Comparison of ENCODE assay signal across 22 cellular contexts in the genomic region with DNA sequence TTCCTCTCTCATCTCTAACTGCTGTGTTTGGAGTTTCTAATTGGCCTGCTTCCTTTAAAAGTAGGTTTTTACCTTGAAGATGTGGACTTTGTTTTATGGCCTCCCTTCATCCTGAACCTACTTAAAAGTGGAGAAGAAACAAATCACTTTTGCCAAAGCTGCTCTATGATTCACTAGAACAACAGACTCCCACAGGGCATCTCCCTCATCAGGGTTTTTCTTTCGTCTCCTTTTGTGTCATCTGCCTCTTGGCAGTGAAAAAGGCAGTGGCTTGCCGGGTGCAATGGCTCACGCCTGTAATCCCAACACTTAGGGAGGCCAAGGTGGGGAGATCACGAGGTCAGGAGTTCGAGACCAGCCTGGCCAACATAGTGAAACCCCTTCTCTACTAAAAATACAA.
"Had no signal": no experiment of that assay in that cellular context is flagged by ENCODE, and none has a peak within 500 bp of the region (broad histone marks: within the 10 kb centered on the region; RNA-seq: fewer than 3 reads in every experiment).

No MANE protein-coding gene starts in this region.

- H3K4me3 Mint-ChIP-seq: nephron had no signal

- H3K9me3 Mint-ChIP-seq: nephron had no signal

- H3K4me1 Mint-ChIP-seq: nephron had no signal

- H3K36me3 ChIP-seq: gastrocnemius medialis, heart right ventricle, left ventricle myocardium inferior, lower lobe of right lung, pancreas, right lobe of liver, stomach had no signal

- H3K9me3 ChIP-seq: gastrocnemius medialis, heart right ventricle, left ventricle myocardium inferior, lower lobe of right lung, pancreas, right lobe of liver, stomach had no signal

- H3K4me1 ChIP-seq: gastrocnemius medialis, left ventricle myocardium inferior, lower lobe of right lung, pancreas, right lobe of liver had no signal

- H3K27me3 ChIP-seq: gastrocnemius medialis, pancreas, right lobe of liver, stomach had no signal

- ATAC-seq: esophagus mucosa, gastrocnemius medialis, heart right ventricle, lower lobe of right lung, pancreas, right lobe of liver had no signal

- H3K4me3 ChIP-seq: gastrocnemius medialis, heart right ventricle, left ventricle myocardium inferior, lower lobe of right lung, pancreas, right lobe of liver, skin epidermis, stomach had no signal

- H3K27me3 Mint-ChIP-seq: progenitor cell of endocrine pancreas had no signal

- H3K27ac Mint-ChIP-seq: nephron, progenitor cell of endocrine pancreas had no signal

- DNase-seq: effector memory CD4-positive, alpha-beta T cell; gastrocnemius medialis; heart right ventricle; hypothalamus; left ventricle myocardium inferior; lower lobe of right lung; mesenchymal stem cell; midbrain; occipital lobe; pancreas; right lobe of liver; stimulated activated CD4-positive, alpha-beta T cell treated with anti-CD3 and anti-CD28 coated beads, Interleukin-2, amount 100 ng/mL, for 24 hours; stimulated activated CD4-positive, alpha-beta T cell treated with anti-CD3 and anti-CD28 coated beads, Interleukin-4, amount 100 ng/mL, for 4 hours; stimulated activated naive CD4-positive, alpha-beta T cell; stomach; trophoblast cell had no signal

- FAIRE-seq: endometrium, islet of Langerhans, pancreas had no signal

- H3K27ac ChIP-seq: gastrocnemius medialis, heart right ventricle, left ventricle myocardium inferior, lower lobe of right lung, pancreas, right lobe of liver, skin epidermis, stomach had no signal
